ENCODE assay signal across 8 cellular contexts in the genomic region with DNA sequence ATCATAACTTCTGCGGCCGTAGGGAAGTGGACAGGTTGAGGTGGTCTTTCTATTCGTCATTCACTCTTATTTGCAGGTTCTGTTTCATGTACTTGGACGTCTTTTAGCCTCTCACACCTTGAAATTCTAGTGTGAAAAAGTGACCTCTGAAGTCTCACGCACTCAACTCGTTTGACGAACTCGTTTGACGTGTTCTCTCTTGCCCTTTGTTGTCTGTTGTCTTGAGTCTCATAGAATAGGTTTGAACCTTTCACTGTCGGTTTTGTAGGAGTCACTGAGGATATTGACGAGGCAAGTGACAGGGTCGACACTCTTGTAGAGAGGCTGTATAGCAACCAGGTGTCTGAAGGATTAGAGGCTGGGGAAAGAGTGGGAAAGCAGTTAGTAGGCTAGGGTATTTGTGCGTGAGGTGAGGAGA. TPM values are rescaled to one million over a fixed set of nuclear protein-coding genes. Genes with fewer than 3 reads are reported as not detected.
DNase-seq lines count a peak whose midpoint lies in the region; ATAC-seq, FAIRE-seq and TF ChIP-seq lines count a peak whose summit lies in the region.

No MANE protein-coding gene starts in this region.

- intact Hi-C loops in endothelial cell of umbilical vein (cut with micrococcal nuclease) = loop anchor here (1.0 to 5.0 kb wide), 10 partner anchors 35 to 805 kb away; a partner anchor contains a TSS

- no peaks in the 10 kb centered on the region for H3K9me3 ChIP-seq in endothelial cell of umbilical vein (replicated peaks; ENCODE audit: control insufficient read depth, insufficient read depth, low read length)

- peaks cover 2% of the 10 kb centered on the region for H3K27me3 Mint-ChIP-seq in nephron progenitor cell (ENCODE audit: low read depth, poor library complexity)

- peak; percentile 31 for FAIRE-seq in endothelial cell of umbilical vein (lab: Jason Lieb, UNC)

- H3K9me3 Mint-ChIP-seq in nephron progenitor cell = peaks cover 18% of the 10 kb centered on the region

- H3K36me3 ChIP-seq in endothelial cell of umbilical vein (ENCODE audit: control insufficient read depth in 2 of 2, extremely low read depth in 1 of 2, insufficient read depth in 2 of 2, low read length in 2 of 2) = no peaks in the 10 kb centered on the region

- TF ChIP-seq CTCF in endothelial cell of umbilical vein (IDR thresholded peaks at IDR 0.05; ENCODE audit: extremely low read depth in 1 of 2, insufficient read depth in 1 of 2, low read depth in 1 of 2, low read length in 2 of 2) = no peak
- TF ChIP-seq CTCF in nephron progenitor cell (IDR thresholded peaks at IDR 0.05) = no peak

- no peaks in the 10 kb centered on the region for H3K9me1 ChIP-seq in endothelial cell of umbilical vein (replicated peaks; ENCODE audit: control insufficient read depth, extremely low read depth, insufficient read depth, low read length)

- peaks cover 24% of the 10 kb centered on the region for H3K36me3 Mint-ChIP-seq in nephron progenitor cell (ENCODE audit: low read depth)

- peak overlapping the region; percentile 99 for H3K4me2 ChIP-seq in endothelial cell of umbilical vein (ENCODE audit: insufficient read depth, low read length)

- peak; percentile 27 for DNase-seq in GDM1 (lab: John Stamatoyannopoulos, UW)
- DNase-seq in M059J (ENCODE audit: low read depth) = peak; percentile 15
- peak; percentile 27 for DNase-seq in UCSD-AML1 (lab: John Stamatoyannopoulos, UW; ENCODE audit: unreplicated experiment)
- peak; percentile 59 for DNase-seq in endothelial cell of umbilical vein (ENCODE audit: low read depth, low spot score)
- no peak for DNase-seq in nephron progenitor cell
- DNase-seq in activated effector memory CD4-positive, alpha-beta T cell treated with Interleukin-2 at 50 U/mL for 16 hours = no peak
- DNase-seq in SHP77 treated with DMSO at 0.1 percent for 48 hours (lab: John Stamatoyannopoulos, UW) = no peak

- dilution Hi-C loops in endothelial cell of umbilical vein (cut with MboI; ENCODE audit: extremely low pct_ligation_motif_present, low sequenced_read_pairs) = no loop called here

- CTCF ChIA-PET in endothelial cell of umbilical vein (lab: Charles Lee) = interaction anchor here (0.8 to 1.8 kb wide), 6 partner anchors 10 to 523 kb away, joined by 3 to 7 read pairs (median 4); no protein-coding TSS in a partner anchor

- peak overlapping the region; percentile 88 for H3K9ac ChIP-seq in endothelial cell of umbilical vein (replicated peaks; ENCODE audit: extremely low read depth, insufficient read depth, low read length)

- H2AFZ ChIP-seq in endothelial cell of umbilical vein (ENCODE audit: low read depth, low read length) = peak overlapping the region; percentile 89

- TF ChIP-seq POLR2A in endothelial cell of umbilical vein (IDR thresholded peaks at IDR 0.05; ENCODE audit: low read depth, low read length) = no peak

- peak overlapping the region; percentile 66 to 84 (median 73) for H3K4me3 ChIP-seq in endothelial cell of umbilical vein (replicated peaks in 1 of 3; ENCODE audit: insufficient read depth in 1 of 3, low read depth in 1 of 3, low read length in 3 of 3)

- H3K4me1 ChIP-seq in endothelial cell of umbilical vein (ENCODE audit: control insufficient read depth, extremely low read depth, insufficient read depth, low read length) = peaks cover 23% of the 10 kb centered on the region

- H3K27ac ChIP-seq in endothelial cell of umbilical vein (ENCODE audit: insufficient read depth, low read depth, low read length) = peak overlapping the region; percentile 83

- H4K20me1 ChIP-seq in endothelial cell of umbilical vein (replicated peaks; ENCODE audit: control insufficient read depth, extremely low read depth, insufficient read depth, low read length) = no peaks in the 10 kb centered on the region

- no peaks in the 10 kb centered on the region for H3K27me3 ChIP-seq in endothelial cell of umbilical vein (ENCODE audit: control insufficient read depth in 2 of 2, insufficient read depth in 2 of 2, low read length in 2 of 2)

- ATAC-seq in GM21423 (IDR thresholded peaks at IDR 0.05; ENCODE audit: unreplicated experiment) = no peak

- peaks cover 24% of the 10 kb centered on the region for H3K4me1 Mint-ChIP-seq in nephron progenitor cell

- peaks cover 39% of the 10 kb centered on the region for H3K79me2 ChIP-seq in endothelial cell of umbilical vein (ENCODE audit: control insufficient read depth, insufficient read depth, low read length)

- peak overlapping the region; percentile 90 for H3K27ac Mint-ChIP-seq in nephron progenitor cell

- TSS peak; percentile 73 for BruUV-seq in endothelial cell of umbilical vein (replicated peaks; lab: Mats Ljungman, UMichigan)

- peak overlapping the region; percentile 98 for H3K4me3 Mint-ChIP-seq in nephron progenitor cell

- POLR2A ChIA-PET in endothelial cell of umbilical vein (lab: Charles Lee) = interaction anchor here (1.8 kb wide), 1 partner anchor 33 kb away, joined by 4 read pairs; no protein-coding TSS in a partner anchor

TF ChIP-seq in endothelial cell of umbilical vein, 7 proteins besides CTCF, POLR2A, EP300 and RAD21:
- TF ChIP-seq FOS (IDR thresholded peaks at IDR 0.05; ENCODE audit: borderline replicate concordance, insufficient read depth, low read length) (no peak), MYC (IDR thresholded peaks at IDR 0.05; ENCODE audit: low read depth, low read length) (no peak), EZH2 (IDR thresholded peaks at IDR 0.05; ENCODE audit: borderline replicate concordance, low read depth, low read length, severe bottlenecking) (no peak), GATA2 (IDR thresholded peaks at IDR 0.05; ENCODE audit: insufficient read depth, insufficient read length, low read depth, low read length) (no peak), POLR2AphosphoS5 (IDR thresholded peaks at IDR 0.05; ENCODE audit: insufficient read depth, low read depth, low read length) (no peak), JUN (IDR thresholded peaks at IDR 0.05; ENCODE audit: borderline replicate concordance, insufficient read depth, insufficient read length, low read depth) (no peak)
- TF ChIP-seq, protein P1, sequence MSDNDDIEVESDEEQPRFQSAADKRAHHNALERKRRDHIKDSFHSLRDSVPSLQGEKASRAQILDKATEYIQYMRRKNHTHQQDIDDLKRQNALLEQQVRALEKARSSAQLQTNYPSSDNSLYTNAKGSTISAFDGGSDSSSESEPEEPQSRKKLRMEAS (IDR thresholded peaks at IDR 0.05; ENCODE audit: insufficient read depth, insufficient read length) = no peak

RNA-seq across cellular contexts. Expression of a gene that starts 1.1 kb away (rescaled TPM):
- 17.5 and 28.2 TPM in 2 replicates for total RNA-seq in M059J (2014; rRNA removed; shearing (Covaris generic))
- total RNA-seq in endothelial cell of umbilical vein = 58.1 and 63.4 TPM in 2 replicates
- polyA plus RNA-seq in endothelial cell of umbilical vein = 6.9 and 10.1 TPM in 2 replicates
- polyA plus RNA-seq in endothelial cell of umbilical vein (2011; cell fraction: cytosol; rRNA removed) = 15.8 and 18.2 TPM in 2 replicates
- 9.5 and 12.6 TPM in 2 replicates for polyA plus RNA-seq in endothelial cell of umbilical vein (2011; cell fraction: nucleus; rRNA removed)
- 66.0 and 93.3 TPM in 2 replicates for polyA plus RNA-seq in endothelial cell of umbilical vein (2012)
- polyA minus RNA-seq in endothelial cell of umbilical vein = 4.5 and 5.0 TPM in 2 replicates
- 5.4 TPM for polyA minus RNA-seq in endothelial cell of umbilical vein (2011; cell fraction: cytosol; rRNA and poly(A)+ RNA removed)
- polyA minus RNA-seq in endothelial cell of umbilical vein (2011; cell fraction: nucleus; rRNA and poly(A)+ RNA removed) = 5.4 and 8.5 TPM in 2 replicates

Comparison
In these comparisons a context has a peak if more than half of its experiments do, and no peak if none do; other contexts are left out.
1. DNase-seq: peak in GDM1 (single experiment), M059J (single experiment), UCSD-AML1 (single experiment) and endothelial cell of umbilical vein (single experiment); none in nephron progenitor cell (single experiment), activated effector memory CD4-positive, alpha-beta T cell treated with Interleukin-2 at 50 U/mL for 16 hours (single experiment) and SHP77 treated with DMSO at 0.1 percent for 48 hours (single experiment).